ENCODE assay signal across 16 cellular contexts in genomic region chr17:56638536-56639177, GRCh38. TPM values are rescaled to one million over a fixed set of nuclear protein-coding genes. Genes with fewer than 3 reads are reported as not detected.
"Had no signal": no experiment of that assay in that cellular context is flagged by ENCODE, and none has a peak within 500 bp of the region (broad histone marks: within the 10 kb centered on the region; RNA-seq: fewer than 3 reads in every experiment).

No MANE protein-coding gene starts in this region.

- H3K27ac ChIP-seq: epithelial cell of prostate, skin epidermis, VCaP had no signal

- DNase-seq: activated CD4-positive, alpha-beta T cell treated with anti-CD3 and anti-CD28 coated beads for 4 hours; activated CD8-positive, alpha-beta memory T cell treated with anti-CD3 and anti-CD28 coated beads, Interleukin-2, amount 50 U/mL, for 4 hours; activated CD8-positive, alpha-beta T cell treated with anti-CD3 and anti-CD28 coated beads for 36 hours; activated naive CD8-positive, alpha-beta T cell treated with anti-CD3 and anti-CD28 coated beads, Interleukin-2, amount 10 ng/mL, durations not matched to agents 7 days and 5 days; aorta; cortex of kidney; effector memory CD4-positive, alpha-beta T cell; left cardiac atrium; naive B cell; stimulated activated CD4-positive, alpha-beta T cell treated with anti-CD3 and anti-CD28 coated beads, Interleukin-4, amount 100 ng/mL, for 4 hours; T-helper 9 cell had no signal

- H3K4me3 ChIP-seq: lung, skin epidermis had no signal

RNA-seq across cellular contexts. Expression of gene NOG, which starts 45.2 kb away (rescaled TPM):
- total RNA-seq: cardiac septum had no signal
